Comparison of ENCODE assay signal across 9 cellular contexts in genomic region chr14:22821193-22822016, GRCh38. TPM values are rescaled to one million over a fixed set of nuclear protein-coding genes. Genes with fewer than 3 reads are reported as not detected.
DNase-seq lines count a peak whose midpoint lies in the region; ATAC-seq, FAIRE-seq and TF ChIP-seq lines count a peak whose summit lies in the region.
"Had no signal": no experiment of that assay in that cellular context is flagged by ENCODE, and none has a peak within 500 bp of the region (broad histone marks: within the 10 kb centered on the region; RNA-seq: fewer than 3 reads in every experiment).

No MANE protein-coding gene starts in this region.

- H3K9me3 Mint-ChIP-seq in H9 (no peaks in the 10 kb centered on the region; a peak in 1 of 5 replicates), astrocyte (ENCODE audit: unreplicated experiment) (no peaks in the 10 kb centered on the region)

- H3K27me3 Mint-ChIP-seq in H9 (ENCODE audit: low read depth) (peaks cover 4% of the 10 kb centered on the region), astrocyte (ENCODE audit: low read depth, unreplicated experiment) (no peaks in the 10 kb centered on the region)

- no peak for ATAC-seq in HG03342 (IDR thresholded peaks at IDR 0.05; ENCODE audit: unreplicated experiment)

- peak overlapping the region; percentile 48 for H3K9ac ChIP-seq in H9 (ENCODE audit: extremely low read depth, insufficient read length, low read length)
- H3K9ac ChIP-seq in astrocyte (ENCODE audit: low read length): no peak overlapping the region
- peak overlapping the region; percentile 81 for H3K9ac ChIP-seq in mesendoderm (ENCODE audit: low read length)

- H2BK12ac ChIP-seq in H9 (ENCODE audit: insufficient read length, low read depth, low read length): peak overlapping the region; percentile 11

- peak overlapping the region; percentile 79 for H3K14ac ChIP-seq in H9 (ENCODE audit: insufficient read depth, low read length)

- H3K36me3 ChIP-seq in astrocyte (ENCODE audit: insufficient read depth, low read length) (no peaks in the 10 kb centered on the region), mesendoderm (ENCODE audit: control insufficient read depth, insufficient read depth, low read length) (no peaks in the 10 kb centered on the region)

- H3K23ac ChIP-seq in H9 (ENCODE audit: insufficient read length, low read depth, low read length) (no peak overlapping the region), mesendoderm (ENCODE audit: low read length) (no peak overlapping the region)

- H3K79me1 ChIP-seq in H9 (ENCODE audit: insufficient read depth, low read depth, low read length, poor library complexity, severe bottlenecking): no peaks in the 10 kb centered on the region
- no peaks in the 10 kb centered on the region for H3K79me1 ChIP-seq in mesendoderm (ENCODE audit: low read length)

- H4K20me1 ChIP-seq in H9 (ENCODE audit: control insufficient read depth, insufficient read depth, insufficient read length) (no peaks in the 10 kb centered on the region), astrocyte (ENCODE audit: insufficient read depth, low read length) (no peaks in the 10 kb centered on the region)

- H3K4me1 ChIP-seq in H9 (ENCODE audit: insufficient read depth, low read length) (peaks cover 13% of the 10 kb centered on the region), astrocyte (ENCODE audit: insufficient read depth, low read length) (peaks cover 27% of the 10 kb centered on the region), mesendoderm (ENCODE audit: control insufficient read depth, low read depth, low read length) (peaks cover 15% of the 10 kb centered on the region)

- no peak overlapping the region for H3K27ac ChIP-seq in H9 (ENCODE audit: insufficient read length, low read depth, low read length)
- no peak overlapping the region for H3K27ac ChIP-seq in astrocyte (ENCODE audit: low read depth, low read length)
- H3K27ac ChIP-seq in mesendoderm (ENCODE audit: low read depth, low read length): peak overlapping the region; percentile 96

- peak overlapping the region; percentile 59 for H3K18ac ChIP-seq in H9 (ENCODE audit: insufficient read length, low read depth, low read length)
- H3K18ac ChIP-seq in mesendoderm (ENCODE audit: low read length): peak overlapping the region; percentile 98

- no peak overlapping the region for H2BK15ac ChIP-seq in H9 (ENCODE audit: low read depth, low read length)
- H2BK15ac ChIP-seq in mesendoderm (replicated peaks; ENCODE audit: low read depth): no peak overlapping the region

- no peak overlapping the region for H2AK5ac ChIP-seq in H9 (ENCODE audit: insufficient read length, low read length)
- no peak overlapping the region for H2AK5ac ChIP-seq in mesendoderm (ENCODE audit: low read length)

- peak overlapping the region; percentile 75 to 86 for H3K4me3 Mint-ChIP-seq in H9
- peak overlapping the region; percentile 14 for H3K4me3 Mint-ChIP-seq in astrocyte (ENCODE audit: unreplicated experiment)

- no peaks in the 10 kb centered on the region for H3K9me3 ChIP-seq in H9 (ENCODE audit: control insufficient read depth, low read depth, low read length)
- H3K9me3 ChIP-seq in astrocyte (ENCODE audit: insufficient read depth, low read depth, low read length): no peaks in the 10 kb centered on the region

- no peak for FAIRE-seq in astrocyte (lab: Jason Lieb, UNC)
- FAIRE-seq in frontal cortex (lab: Jason Lieb, UNC): no peak
- FAIRE-seq: GM18507 had no signal

- no peak overlapping the region for H4K91ac ChIP-seq in H9 (ENCODE audit: insufficient read length, low read depth, low read length)

- H3K4ac ChIP-seq in H9 (ENCODE audit: low read depth, low read length) (no peak overlapping the region), mesendoderm (ENCODE audit: low read depth, low read length) (peak overlapping the region; percentile 99)

- H4K8ac ChIP-seq in H9 (replicated peaks; ENCODE audit: insufficient read length, low read depth, low read length) (no peak overlapping the region), mesendoderm (ENCODE audit: low read depth, low read length) (no peak overlapping the region)

- H3K36me3 Mint-ChIP-seq in H9 (ENCODE audit: insufficient read depth in 1 of 3, low read depth in 3 of 3) (no peaks in the 10 kb centered on the region; a peak in 1 of 7 replicates), astrocyte (ENCODE audit: low read depth, unreplicated experiment) (no peaks in the 10 kb centered on the region)

- no peak overlapping the region for H3T11ph ChIP-seq in H9 (ENCODE audit: low read length)

- H3K27ac Mint-ChIP-seq in H9 (peak overlapping the region; percentile 88 to 99 (median 96)), astrocyte (ENCODE audit: unreplicated experiment) (peak overlapping the region; percentile 94)

- no CpG with 5 or more reads among the region's 24 CpGs for WGBS in H9 (ENCODE audit: extremely low coverage, insufficient read length, low lambda C conversion rate)
- WGBS in mesendoderm (ENCODE audit: extremely low coverage, insufficient coverage, low lambda C conversion rate): no CpG with 5 or more reads among the region's 24 CpGs

- H3K79me2 ChIP-seq in H9 (ENCODE audit: insufficient read depth, low read length) (no peaks in the 10 kb centered on the region), astrocyte (ENCODE audit: insufficient read depth, low read length) (no peaks in the 10 kb centered on the region), mesendoderm (ENCODE audit: control insufficient read depth, insufficient read depth, low read length) (no peaks in the 10 kb centered on the region)

- H3K4me3 ChIP-seq in astrocyte (ENCODE audit: insufficient read depth, low read depth, low read length): no peak overlapping the region
- no peak overlapping the region for H3K4me3 ChIP-seq in mesendoderm (ENCODE audit: low read length)

- H4K5ac ChIP-seq in H9 (ENCODE audit: insufficient read length, low read depth, low read length) (no peak overlapping the region), mesendoderm (ENCODE audit: low read length) (no peak overlapping the region)

- H2AFZ ChIP-seq in H9 (ENCODE audit: low read length) (no peak overlapping the region), astrocyte (ENCODE audit: low read depth, low read length) (peak overlapping the region; percentile 37)

- no peak for TF ChIP-seq CTCF in H9 (conservative IDR thresholded peaks at IDR 0.05)
- no peak for TF ChIP-seq CTCF in astrocyte (IDR thresholded peaks at IDR 0.05; ENCODE audit: insufficient read depth, low read depth, low read length)

- DNase-seq in ACHN (peak; percentile 25), H9 (no peak), astrocyte (ENCODE audit: low read depth) (no peak), mesendoderm (peak; percentile 73), frontal cortex (ENCODE audit: low spot score in 2 of 2) (no peak), NCI-H1436 (lab: John Stamatoyannopoulos, UW) (no peak), HCEC 1CT (no peak)

- H3K4me1 Mint-ChIP-seq in H9 (peaks cover 44 to 52% of the 10 kb centered on the region in 2 experiments), astrocyte (ENCODE audit: low read depth, unreplicated experiment) (peaks cover 48% of the 10 kb centered on the region)

- H2BK120ac ChIP-seq in H9 (ENCODE audit: low read depth, low read length, poor library complexity, severe bottlenecking): no peak overlapping the region
- peak overlapping the region; percentile 98 for H2BK120ac ChIP-seq in mesendoderm (ENCODE audit: low read depth, low read length)

- no peak overlapping the region for H2BK20ac ChIP-seq in H9 (ENCODE audit: low read depth, low read length, poor library complexity, severe bottlenecking)

- H2BK5ac ChIP-seq in H9 (ENCODE audit: insufficient read length, low read length) (no peak overlapping the region), mesendoderm (ENCODE audit: low read length) (peak overlapping the region; percentile 28)

- H3K23me2 ChIP-seq in H9 (ENCODE audit: insufficient read length, low read depth, low read length, poor library complexity, severe bottlenecking): peaks cover 9% of the 10 kb centered on the region

- in situ Hi-C loops in ACHN (cut with HindIII; ENCODE audit: low pct_ligation_motif_present, low pct_unique_long_range_greater_than_20kb, low sequenced_read_pairs): no loop called here

- no peak overlapping the region for H3K56ac ChIP-seq in H9 (ENCODE audit: insufficient read length, low read depth, low read length)
- H3K56ac ChIP-seq in mesendoderm (ENCODE audit: low read length): peak overlapping the region; percentile 92

- H3K4me2 ChIP-seq in H9 (ENCODE audit: insufficient read depth, insufficient read length, low read length) (peak overlapping the region; percentile 79), astrocyte (ENCODE audit: low read length) (no peak overlapping the region), mesendoderm (ENCODE audit: low read length) (peak overlapping the region; percentile 8)

- H3K27me3 ChIP-seq in H9 (ENCODE audit: insufficient read depth, low read length) (no peaks in the 10 kb centered on the region), astrocyte (ENCODE audit: insufficient read depth, low read length) (no peaks in the 10 kb centered on the region), mesendoderm (ENCODE audit: insufficient read depth, low read length, poor library complexity) (no peaks in the 10 kb centered on the region)

RNA-seq across cellular contexts. Expression of gene SLC7A7, which starts 6.2 kb away (rescaled TPM):
- total RNA-seq in H9 (2021): 2.5 and 3.1 TPM in 2 replicates
- total RNA-seq in astrocyte: 13.3 and 14.3 TPM in 2 replicates
- 8.9 TPM for polyA plus RNA-seq in mesendoderm (2013, experiment 1 of 2)
- polyA plus RNA-seq in mesendoderm (2013, experiment 2 of 2): 8.0 TPM
- 2.0 TPM for total RNA-seq in frontal cortex

RNA-seq across cellular contexts. Expression of gene MRPL52, which starts 8.3 kb away (rescaled TPM):
- 174 and 190 TPM in 2 replicates for total RNA-seq in H9 (2021)
- total RNA-seq in astrocyte: 169 and 182 TPM in 2 replicates
- 355 TPM for polyA plus RNA-seq in mesendoderm (2013, experiment 1 of 2)
- 362 TPM for polyA plus RNA-seq in mesendoderm (2013, experiment 2 of 2)
- 13.9 TPM for total RNA-seq in frontal cortex

RNA-seq across cellular contexts. Expression of gene MMP14, which starts 15.0 kb away (rescaled TPM):
- total RNA-seq in H9 (2021) (56.5 and 60.3 TPM in 2 replicates), astrocyte (911 and 1,063 TPM in 2 replicates), frontal cortex (6.9 TPM)
- 188 TPM for polyA plus RNA-seq in mesendoderm (2013, experiment 1 of 2)
- polyA plus RNA-seq in mesendoderm (2013, experiment 2 of 2): 174 TPM

RNA-seq across cellular contexts. Expression of gene LRP10, which starts 50.1 kb away (rescaled TPM):
- total RNA-seq in H9 (2021): 12.7 and 13.3 TPM in 2 replicates
- 142 and 157 TPM in 2 replicates for total RNA-seq in astrocyte
- 11.7 TPM for polyA plus RNA-seq in mesendoderm (2013, experiment 1 of 2)
- 11.5 TPM for polyA plus RNA-seq in mesendoderm (2013, experiment 2 of 2)
- 2.9 TPM for total RNA-seq in frontal cortex

RNA-seq across cellular contexts. Expression of gene OXA1L, which starts 54.9 kb away (rescaled TPM):
- total RNA-seq in H9 (2021) (115 and 128 TPM in 2 replicates), astrocyte (81.2 and 82.8 TPM in 2 replicates), frontal cortex (28.9 TPM)
- 117 TPM for polyA plus RNA-seq in mesendoderm (2013, experiment 1 of 2)
- polyA plus RNA-seq in mesendoderm (2013, experiment 2 of 2): 118 TPM

Comparison
In these comparisons a context has a peak if more than half of its experiments do, and no peak if none do; other contexts are left out.
1. DNase-seq: peak in ACHN (single experiment) and mesendoderm (single experiment); none in H9 (single experiment), astrocyte (single experiment), frontal cortex (0 of 2), NCI-H1436 (single experiment) and HCEC 1CT (single experiment).
2. RNA of gene MRPL52, which starts 8.3 kb away (total RNA-seq): 174 to 190 TPM in H9 and 169 to 182 TPM in astrocyte; 13.9 TPM in frontal cortex (single experiment); every median in the first group is over 10 times any median in the second.
3. RNA of gene MMP14, which starts 15.0 kb away (total RNA-seq): 911 to 1,063 TPM in astrocyte; 56.5 to 60.3 TPM in H9 and 6.9 TPM in frontal cortex (single experiment); every median in the first group is over 10 times any median in the second.